8 cellular contexts compared by ENCODE assay signal in the genomic region with DNA sequence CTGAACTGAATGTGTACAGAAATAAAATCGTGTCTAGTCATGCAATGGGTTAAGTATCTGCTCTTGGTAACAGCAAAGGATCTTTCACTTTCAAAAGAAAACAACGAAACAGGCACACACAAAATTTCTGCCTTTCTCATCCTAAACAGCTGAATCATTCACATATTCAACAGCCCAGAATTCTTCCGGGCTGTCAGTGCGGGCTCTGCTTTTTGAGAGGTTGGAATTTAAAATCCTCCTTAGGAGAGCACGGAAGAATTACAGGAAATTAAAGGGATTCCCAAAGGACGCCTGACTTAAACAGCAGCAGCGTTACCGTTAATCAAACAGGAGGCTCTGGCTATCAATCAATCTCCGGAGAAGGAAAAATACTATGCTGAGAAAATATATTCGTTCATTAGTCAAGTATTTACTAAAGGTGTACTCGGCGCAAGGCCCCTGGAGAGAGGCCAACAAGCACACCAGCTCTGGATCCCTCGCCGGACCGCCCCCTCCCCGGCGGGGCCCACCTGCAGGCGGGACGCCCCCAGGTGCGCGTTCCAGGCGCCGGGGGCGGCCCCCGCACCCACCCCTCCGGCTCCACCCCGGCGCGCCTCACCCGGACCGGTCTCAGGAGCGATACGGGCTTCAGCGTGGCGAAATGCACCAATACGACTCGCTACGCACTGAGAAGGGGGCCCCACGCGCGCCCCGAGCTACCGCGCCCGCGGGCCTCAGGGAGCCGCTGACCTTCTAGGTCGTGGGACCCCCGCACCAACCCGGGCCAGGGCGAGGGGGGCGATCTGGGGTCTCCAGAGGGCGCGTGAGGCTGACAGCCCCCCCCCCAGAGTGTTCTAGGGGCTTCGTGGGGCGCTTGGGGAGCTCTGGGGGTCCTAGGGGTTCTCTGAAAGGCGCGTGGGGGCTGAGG. TPM values are rescaled to one million over a fixed set of nuclear protein-coding genes. Genes with fewer than 3 reads are reported as not detected.
DNase-seq lines count a peak whose midpoint lies in the region; ATAC-seq and FAIRE-seq lines count a peak whose summit lies in the region.

No MANE protein-coding gene starts in this region.

- FAIRE-seq in frontal cortex (lab: Jason Lieb, UNC) = no peak

- DNase-seq in GM04504 (ENCODE audit: low read depth) = peak; percentile 34
- DNase-seq in RPMI7951 (ENCODE audit: low read depth) = peak; percentile 71
- peak; percentile 19 for DNase-seq in activated gamma-delta T cell treated with anti-CD3 and anti-CD28 coated beads, Interleukin-2, amount 50 U/mL, for 16 hours (ENCODE audit: low read depth)
- peak; percentile 35 to 56 for DNase-seq in frontal cortex (ENCODE audit: low spot score in 2 of 2)
- peak; percentile 38 for DNase-seq in non-pigmented ciliary epithelial cell (ENCODE audit: low read depth)
- peak; percentile 47 for DNase-seq in ureter (ENCODE audit: low spot score)

- ATAC-seq in HG02798 (IDR thresholded peaks at IDR 0.05; ENCODE audit: poor library complexity, unreplicated experiment) (peak; percentile 31), GM21576 (IDR thresholded peaks at IDR 0.05; ENCODE audit: unreplicated experiment) (no peak)

RNA-seq across cellular contexts. Expression of a gene that starts 1.0 kb away (rescaled TPM):
- total RNA-seq in RPMI7951 (2014; rRNA removed; shearing (Covaris generic)) = 7.6 and 8.7 TPM in 2 replicates
- total RNA-seq in frontal cortex = 97.8 TPM
- 14.6 TPM for total RNA-seq in ureter

RNA-seq across cellular contexts. Expression of a gene that starts 19.2 kb away (rescaled TPM):
- total RNA-seq in RPMI7951 (2014; rRNA removed; shearing (Covaris generic)) = not detected in 2 replicates
- not detected for total RNA-seq in frontal cortex
- not detected for total RNA-seq in ureter

RNA-seq across cellular contexts. Expression of a gene that starts 32.4 kb away (rescaled TPM):
- not detected in 2 replicates for total RNA-seq in RPMI7951 (2014; rRNA removed; shearing (Covaris generic))
- not detected for total RNA-seq in frontal cortex
- not detected for total RNA-seq in ureter

RNA-seq across cellular contexts. Expression of a gene that starts 58.3 kb away (rescaled TPM):
- 16.2 and 22.2 TPM in 2 replicates for total RNA-seq in RPMI7951 (2014; rRNA removed; shearing (Covaris generic))
- 17.9 TPM for total RNA-seq in frontal cortex
- 11.2 TPM for total RNA-seq in ureter

Comparison
In these comparisons a context has a peak if more than half of its experiments do, and no peak if none do; other contexts are left out.
1. DNase-seq: peak in every context shown above with its lines; median percentile 71 in RPMI7951; 47 in ureter; 46 in frontal cortex; 38 in non-pigmented ciliary epithelial cell; 34 in GM04504; 19 in activated gamma-delta T cell treated with anti-CD3 and anti-CD28 coated beads, Interleukin-2, amount 50 U/mL, for 16 hours.